ENCODE assay signal across 24 cellular contexts in the genomic region with DNA sequence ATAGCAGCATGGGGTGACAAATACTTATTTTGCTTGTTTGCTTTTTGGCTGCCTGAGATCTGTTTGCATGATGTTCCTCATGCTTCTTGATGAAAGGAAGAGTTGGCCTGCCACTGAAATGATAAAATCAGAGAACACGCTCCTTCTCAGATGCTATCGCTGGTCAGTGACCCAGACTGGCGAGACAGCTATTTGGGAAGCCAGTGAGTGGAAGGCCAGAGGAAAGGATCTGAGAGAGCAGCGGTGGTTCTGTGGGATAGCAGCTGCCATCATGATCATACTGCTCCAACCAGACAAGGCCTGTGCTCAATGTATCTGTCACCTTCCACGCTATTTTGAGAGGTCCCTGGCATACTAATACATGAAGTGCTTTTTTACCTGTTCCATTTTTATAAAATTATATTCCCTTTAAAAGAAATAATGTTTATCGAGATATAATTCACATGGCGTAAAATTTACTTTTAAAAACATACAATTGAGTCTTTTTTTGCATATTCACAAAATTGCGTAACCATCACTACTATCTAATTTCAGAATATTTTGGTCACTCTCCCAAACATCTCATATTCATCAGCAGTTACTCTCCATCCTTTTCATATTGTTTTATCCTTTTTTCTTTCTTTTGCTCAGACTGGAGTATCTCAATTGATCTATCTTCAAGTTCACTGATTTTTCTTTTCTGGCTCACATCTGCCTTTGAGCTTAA.
"Had no signal": no experiment of that assay in that cellular context is flagged by ENCODE, and none has a peak within 500 bp of the region (broad histone marks: within the 10 kb centered on the region; RNA-seq: fewer than 3 reads in every experiment).

No MANE protein-coding gene starts in this region.

- H3K9me3 ChIP-seq: gastrocnemius medialis, thoracic aorta had no signal

- H3K4me1 Mint-ChIP-seq: naive B cell; nephron; stimulated activated naive B cell treated with anti-CD40 and anti-IgM and Interleukin-4, amounts not matched to agents 10 μg/mL and 1 μg/mL and 100 μg/mL, for 72 hours; stimulated activated naive CD8-positive, alpha-beta T cell treated with anti-CD3 and anti-CD28 coated beads, Interleukin-15, amount 100 ng/mL, for 72 hours had no signal

- H3K4me1 ChIP-seq: gastrocnemius medialis, left lung, parathyroid adenoma, psoas muscle, spleen, transverse colon had no signal

- H3K4me3 ChIP-seq: dorsolateral prefrontal cortex, gastrocnemius medialis, left lung, lung, psoas muscle, spleen, thoracic aorta, transverse colon had no signal

- ATAC-seq: esophagus mucosa; gastrocnemius medialis; left lung; psoas muscle; sciatic nerve; stimulated activated naive B cell treated with anti-CD40 and anti-IgM and Interleukin-4, amounts not matched to agents 10 μg/mL and 1 μg/mL and 100 μg/mL, for 72 hours; stimulated activated naive CD8-positive, alpha-beta T cell treated with anti-CD3 and anti-CD28 coated beads, Interleukin-15, amount 100 ng/mL, for 72 hours had no signal

- H3K79me2 ChIP-seq: parathyroid adenoma had no signal

- H3K36me3 ChIP-seq: gastrocnemius medialis, left lung, spleen, thoracic aorta, transverse colon had no signal

- H3K27ac ChIP-seq: dorsolateral prefrontal cortex, gastrocnemius medialis, left lung, parathyroid adenoma, psoas muscle, spleen, thoracic aorta, transverse colon had no signal

- H3K27ac Mint-ChIP-seq: naive B cell; nephron; stimulated activated naive B cell treated with anti-CD40 and anti-IgM and Interleukin-4, amounts not matched to agents 10 μg/mL and 1 μg/mL and 100 μg/mL, for 72 hours; stimulated activated naive CD8-positive, alpha-beta T cell treated with anti-CD3 and anti-CD28 coated beads, Interleukin-15, amount 100 ng/mL, for 72 hours had no signal

- H3K36me3 Mint-ChIP-seq: naive B cell; stimulated activated naive B cell treated with anti-CD40 and anti-IgM and Interleukin-4, amounts not matched to agents 10 μg/mL and 1 μg/mL and 100 μg/mL, for 72 hours had no signal

- DNase-seq: cortex of kidney; dorsolateral prefrontal cortex; effector CD8-positive, alpha-beta T cell; gastrocnemius medialis; left lung; mesenchymal stem cell; midbrain; naive B cell; occipital lobe; psoas muscle; retina; spleen; stimulated activated CD4-positive, alpha-beta T cell treated with anti-CD3 and anti-CD28 coated beads, Interleukin-15, amount 100 ng/mL, for 24 hours; stimulated activated CD4-positive, alpha-beta T cell treated with anti-CD3 and anti-CD28 coated beads, Interleukin-1b, Interleukin-23, amount 100 ng/mL, for 48 hours; stimulated activated CD4-positive, alpha-beta T cell treated with anti-CD3 and anti-CD28 coated beads, Interleukin-4, amount 100 ng/mL, for 4 hours; stimulated activated naive B cell treated with anti-CD40 and anti-IgM and Interleukin-4, amounts not matched to agents 10 μg/mL and 1 μg/mL and 100 μg/mL, for 72 hours; stimulated activated naive CD8-positive, alpha-beta T cell treated with anti-CD3 and anti-CD28 coated beads, Interleukin-15, amount 100 ng/mL, for 72 hours; transverse colon had no signal

- H3K4me3 Mint-ChIP-seq: naive B cell; nephron; stimulated activated naive B cell treated with anti-CD40 and anti-IgM and Interleukin-4, amounts not matched to agents 10 μg/mL and 1 μg/mL and 100 μg/mL, for 72 hours; stimulated activated naive CD8-positive, alpha-beta T cell treated with anti-CD3 and anti-CD28 coated beads, Interleukin-15, amount 100 ng/mL, for 72 hours had no signal

- H2AFZ ChIP-seq: parathyroid adenoma had no signal

- H3K27me3 Mint-ChIP-seq: naive B cell; stimulated activated naive B cell treated with anti-CD40 and anti-IgM and Interleukin-4, amounts not matched to agents 10 μg/mL and 1 μg/mL and 100 μg/mL, for 72 hours; stimulated activated naive CD8-positive, alpha-beta T cell treated with anti-CD3 and anti-CD28 coated beads, Interleukin-15, amount 100 ng/mL, for 72 hours had no signal

- H3K27me3 ChIP-seq: dorsolateral prefrontal cortex, gastrocnemius medialis, left lung, spleen, transverse colon had no signal

- H3K9ac ChIP-seq: parathyroid adenoma had no signal
